ENCODE assay signal across 8 cellular contexts in the genomic region with DNA sequence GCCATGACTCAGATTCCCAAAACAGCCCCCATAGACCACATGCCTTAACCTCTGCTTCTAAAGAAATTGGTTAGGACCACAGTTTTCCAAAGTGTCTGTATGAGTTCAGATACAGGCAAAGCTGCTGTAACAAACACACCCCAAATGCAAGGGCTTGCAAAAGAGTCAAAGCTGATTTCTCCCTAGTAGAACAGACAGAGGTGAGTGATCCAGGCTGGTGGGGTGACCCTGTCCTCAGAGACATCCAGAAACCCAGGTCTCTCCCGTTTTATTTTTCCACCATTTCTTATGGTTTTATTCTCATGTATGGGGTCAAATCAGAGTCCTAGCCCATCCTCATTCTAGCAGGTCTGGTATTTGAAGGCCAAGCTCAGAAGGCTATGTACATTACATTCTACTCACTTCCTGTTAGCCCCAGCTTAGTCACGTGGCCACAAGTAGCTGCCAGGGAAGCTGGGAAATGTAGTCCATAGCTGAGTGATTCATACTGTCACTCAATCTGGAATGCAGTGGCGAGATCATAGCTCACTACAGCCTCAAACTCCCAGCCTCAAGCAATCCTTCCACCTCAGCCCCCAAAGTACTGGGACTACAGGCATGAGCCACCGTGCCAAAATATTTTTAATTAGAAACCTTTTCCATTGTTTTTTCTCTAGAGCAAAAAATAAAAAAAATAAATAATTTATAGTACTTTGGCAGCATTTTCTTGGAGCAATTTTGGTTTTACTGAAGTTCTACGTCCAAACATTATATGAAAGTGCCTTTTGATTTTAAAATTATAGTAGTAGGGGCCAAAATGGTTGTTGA.
A peak's percentile ranks its signal among the peaks of the same experiment; 100 is the strongest.
DNase-seq lines count a peak whose midpoint lies in the region; ATAC-seq and TF ChIP-seq lines count a peak whose summit lies in the region.

No MANE protein-coding gene starts in this region.

- DNase-seq in Caki2 (ENCODE audit: low read depth): peak; percentile 62
- DNase-seq in SIG-M5 (lab: John Stamatoyannopoulos, UW): peak; percentile 21
- DNase-seq in foreskin fibroblast: peak; percentile 73 to 86
- no peak for DNase-seq in middle frontal gyrus (ENCODE audit: extremely low spot score, low spot score)
- no peak for DNase-seq in ureter (ENCODE audit: low spot score)

- no peak overlapping the region for H3K27ac ChIP-seq in HEK293 (ENCODE audit: extremely low read depth, low read depth, low read length)

- H3K4me3 ChIP-seq in HEK293 (ENCODE audit: low read depth, low read length) (no peak overlapping the region), foreskin fibroblast (ENCODE audit: low read depth in 1 of 2, low read length in 2 of 2) (no peak overlapping the region)

- no peaks in the 10 kb centered on the region for H3K9me3 ChIP-seq in HEK293 (ENCODE audit: control insufficient read depth, insufficient read depth, low read depth, low read length)

- CTCF ChIA-PET in HEK293 (lab: Yijun Ruan, JAX): interaction anchor here (1.0 kb wide), 1 partner anchor 17 kb away, joined by 4 read pairs; no protein-coding TSS in a partner anchor

- in situ Hi-C loops in Caki2 (cut with HindIII; ENCODE audit: low pct_unique_long_range_greater_than_20kb, low sequenced_read_pairs): no loop called here

- H3K36me3 ChIP-seq in HEK293 (ENCODE audit: control insufficient read depth in 2 of 2, insufficient read depth in 1 of 2, low read length in 2 of 2): peaks cover 0 to 4% of the 10 kb centered on the region in 2 experiments; a peak in 1 of 3 replicates

- ATAC-seq in HG02588 (IDR thresholded peaks at IDR 0.05; ENCODE audit: unreplicated experiment) (no peak), GM19328 (IDR thresholded peaks at IDR 0.05; ENCODE audit: unreplicated experiment) (no peak)

- no peak for TF ChIP-seq CTCF in HEK293 (tag by site-specific recombination; IDR thresholded peaks at IDR 0.05)
- no peak for TF ChIP-seq CTCF in foreskin fibroblast (IDR thresholded peaks at IDR 0.05; ENCODE audit: low read depth, low read length)

- POLR2A ChIA-PET in HEK293 (lab: Yijun Ruan, JAX): interaction anchor here (0.6 kb wide), 2 partner anchors 19 to 175 kb away, joined by 5 to 7 read pairs; no protein-coding TSS in a partner anchor

- H3K4me1 ChIP-seq in HEK293 (ENCODE audit: control insufficient read depth, insufficient read depth, low read length): no peaks in the 10 kb centered on the region

TF ChIP-seq in HEK293, 187 proteins besides CTCF, POLR2A, EP300 and RAD21 (continues in another document):
- TF ChIP-seq, protein P1, sequence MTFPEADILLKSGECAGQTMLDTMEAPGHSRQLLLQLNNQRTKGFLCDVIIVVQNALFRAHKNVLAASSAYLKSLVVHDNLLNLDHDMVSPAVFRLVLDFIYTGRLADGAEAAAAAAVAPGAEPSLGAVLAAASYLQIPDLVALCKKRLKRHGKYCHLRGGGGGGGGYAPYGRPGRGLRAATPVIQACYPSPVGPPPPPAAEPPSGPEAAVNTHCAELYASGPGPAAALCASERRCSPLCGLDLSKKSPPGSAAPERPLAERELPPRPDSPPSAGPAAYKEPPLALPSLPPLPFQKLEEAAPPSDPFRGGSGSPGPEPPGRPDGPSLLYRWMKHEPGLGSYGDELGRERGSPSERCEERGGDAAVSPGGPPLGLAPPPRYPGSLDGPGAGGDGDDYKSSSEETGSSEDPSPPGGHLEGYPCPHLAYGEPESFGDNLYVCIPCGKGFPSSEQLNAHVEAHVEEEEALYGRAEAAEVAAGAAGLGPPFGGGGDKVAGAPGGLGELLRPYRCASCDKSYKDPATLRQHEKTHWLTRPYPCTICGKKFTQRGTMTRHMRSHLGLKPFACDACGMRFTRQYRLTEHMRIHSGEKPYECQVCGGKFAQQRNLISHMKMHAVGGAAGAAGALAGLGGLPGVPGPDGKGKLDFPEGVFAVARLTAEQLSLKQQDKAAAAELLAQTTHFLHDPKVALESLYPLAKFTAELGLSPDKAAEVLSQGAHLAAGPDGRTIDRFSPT (tag by site-specific recombination; IDR thresholded peaks at IDR 0.05): no peak
- TF ChIP-seq SETDB1 (IDR thresholded peaks at IDR 0.05; ENCODE audit: insufficient read length, low read length): no peak
- TF ChIP-seq, protein P2, sequence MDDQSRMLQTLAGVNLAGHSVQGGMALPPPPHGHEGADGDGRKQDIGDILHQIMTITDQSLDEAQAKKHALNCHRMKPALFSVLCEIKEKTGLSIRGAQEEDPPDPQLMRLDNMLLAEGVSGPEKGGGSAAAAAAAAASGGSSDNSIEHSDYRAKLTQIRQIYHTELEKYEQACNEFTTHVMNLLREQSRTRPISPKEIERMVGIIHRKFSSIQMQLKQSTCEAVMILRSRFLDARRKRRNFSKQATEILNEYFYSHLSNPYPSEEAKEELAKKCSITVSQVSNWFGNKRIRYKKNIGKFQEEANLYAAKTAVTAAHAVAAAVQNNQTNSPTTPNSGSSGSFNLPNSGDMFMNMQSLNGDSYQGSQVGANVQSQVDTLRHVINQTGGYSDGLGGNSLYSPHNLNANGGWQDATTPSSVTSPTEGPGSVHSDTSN (CRISPR knock-in tag; IDR thresholded peaks at IDR 0.05): no peak
- TF ChIP-seq ZNF76 (tag by site-specific recombination; IDR thresholded peaks at IDR 0.05; ENCODE audit: borderline replicate concordance, low read depth): peak; percentile 61; the same call in 1 of the 2 replicates
- TF ChIP-seq SCRT2 (tag by site-specific recombination; IDR thresholded peaks at IDR 0.05): peak; percentile 38; the same call in 1 of the 2 replicates
- no peak for TF ChIP-seq ZNF214 (tag by site-specific recombination; IDR thresholded peaks at IDR 0.05; ENCODE audit: borderline replicate concordance)
- TF ChIP-seq, protein P3, sequence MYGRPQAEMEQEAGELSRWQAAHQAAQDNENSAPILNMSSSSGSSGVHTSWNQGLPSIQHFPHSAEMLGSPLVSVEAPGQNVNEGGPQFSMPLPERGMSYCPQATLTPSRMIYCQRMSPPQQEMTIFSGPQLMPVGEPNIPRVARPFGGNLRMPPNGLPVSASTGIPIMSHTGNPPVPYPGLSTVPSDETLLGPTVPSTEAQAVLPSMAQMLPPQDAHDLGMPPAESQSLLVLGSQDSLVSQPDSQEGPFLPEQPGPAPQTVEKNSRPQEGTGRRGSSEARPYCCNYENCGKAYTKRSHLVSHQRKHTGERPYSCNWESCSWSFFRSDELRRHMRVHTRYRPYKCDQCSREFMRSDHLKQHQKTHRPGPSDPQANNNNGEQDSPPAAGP (tag by site-specific recombination; IDR thresholded peaks at IDR 0.05): no peak
- TF ChIP-seq, protein P4, sequence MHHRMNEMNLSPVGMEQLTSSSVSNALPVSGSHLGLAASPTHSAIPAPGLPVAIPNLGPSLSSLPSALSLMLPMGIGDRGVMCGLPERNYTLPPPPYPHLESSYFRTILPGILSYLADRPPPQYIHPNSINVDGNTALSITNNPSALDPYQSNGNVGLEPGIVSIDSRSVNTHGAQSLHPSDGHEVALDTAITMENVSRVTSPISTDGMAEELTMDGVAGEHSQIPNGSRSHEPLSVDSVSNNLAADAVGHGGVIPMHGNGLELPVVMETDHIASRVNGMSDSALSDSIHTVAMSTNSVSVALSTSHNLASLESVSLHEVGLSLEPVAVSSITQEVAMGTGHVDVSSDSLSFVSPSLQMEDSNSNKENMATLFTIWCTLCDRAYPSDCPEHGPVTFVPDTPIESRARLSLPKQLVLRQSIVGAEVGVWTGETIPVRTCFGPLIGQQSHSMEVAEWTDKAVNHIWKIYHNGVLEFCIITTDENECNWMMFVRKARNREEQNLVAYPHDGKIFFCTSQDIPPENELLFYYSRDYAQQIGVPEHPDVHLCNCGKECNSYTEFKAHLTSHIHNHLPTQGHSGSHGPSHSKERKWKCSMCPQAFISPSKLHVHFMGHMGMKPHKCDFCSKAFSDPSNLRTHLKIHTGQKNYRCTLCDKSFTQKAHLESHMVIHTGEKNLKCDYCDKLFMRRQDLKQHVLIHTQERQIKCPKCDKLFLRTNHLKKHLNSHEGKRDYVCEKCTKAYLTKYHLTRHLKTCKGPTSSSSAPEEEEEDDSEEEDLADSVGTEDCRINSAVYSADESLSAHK (tag by site-specific recombination; IDR thresholded peaks at IDR 0.05): no peak
- TF ChIP-seq ZBTB1 (tag by site-specific recombination; IDR thresholded peaks at IDR 0.05): no peak
- TF ChIP-seq SP2 (tag by site-specific recombination; IDR thresholded peaks at IDR 0.05): no peak
- TF ChIP-seq, protein P5, sequence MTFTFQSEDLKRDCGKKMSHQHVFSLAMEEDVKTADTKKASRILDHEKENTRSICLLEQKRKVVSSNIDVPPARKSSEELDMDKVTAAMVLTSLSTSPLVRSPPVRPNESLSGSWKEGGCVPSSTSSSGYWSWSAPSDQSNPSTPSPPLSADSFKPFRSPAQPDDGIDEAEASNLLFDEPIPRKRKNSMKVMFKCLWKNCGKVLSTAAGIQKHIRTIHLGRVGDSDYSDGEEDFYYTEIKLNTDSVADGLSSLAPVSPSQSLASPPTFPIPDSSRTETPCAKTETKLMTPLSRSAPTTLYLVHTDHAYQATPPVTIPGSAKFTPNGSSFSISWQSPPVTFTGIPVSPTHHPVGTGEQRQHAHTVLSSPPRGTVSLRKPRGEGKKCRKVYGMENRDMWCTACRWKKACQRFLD (tag by site-specific recombination; IDR thresholded peaks at IDR 0.05): no peak
- TF ChIP-seq, protein P6, sequence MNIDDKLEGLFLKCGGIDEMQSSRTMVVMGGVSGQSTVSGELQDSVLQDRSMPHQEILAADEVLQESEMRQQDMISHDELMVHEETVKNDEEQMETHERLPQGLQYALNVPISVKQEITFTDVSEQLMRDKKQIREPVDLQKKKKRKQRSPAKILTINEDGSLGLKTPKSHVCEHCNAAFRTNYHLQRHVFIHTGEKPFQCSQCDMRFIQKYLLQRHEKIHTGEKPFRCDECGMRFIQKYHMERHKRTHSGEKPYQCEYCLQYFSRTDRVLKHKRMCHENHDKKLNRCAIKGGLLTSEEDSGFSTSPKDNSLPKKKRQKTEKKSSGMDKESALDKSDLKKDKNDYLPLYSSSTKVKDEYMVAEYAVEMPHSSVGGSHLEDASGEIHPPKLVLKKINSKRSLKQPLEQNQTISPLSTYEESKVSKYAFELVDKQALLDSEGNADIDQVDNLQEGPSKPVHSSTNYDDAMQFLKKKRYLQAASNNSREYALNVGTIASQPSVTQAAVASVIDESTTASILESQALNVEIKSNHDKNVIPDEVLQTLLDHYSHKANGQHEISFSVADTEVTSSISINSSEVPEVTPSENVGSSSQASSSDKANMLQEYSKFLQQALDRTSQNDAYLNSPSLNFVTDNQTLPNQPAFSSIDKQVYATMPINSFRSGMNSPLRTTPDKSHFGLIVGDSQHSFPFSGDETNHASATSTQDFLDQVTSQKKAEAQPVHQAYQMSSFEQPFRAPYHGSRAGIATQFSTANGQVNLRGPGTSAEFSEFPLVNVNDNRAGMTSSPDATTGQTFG (tag by site-specific recombination; IDR thresholded peaks at IDR 0.05; ENCODE audit: borderline replicate concordance): no peak
- TF ChIP-seq ZNF549 (tag by site-specific recombination; IDR thresholded peaks at IDR 0.05): no peak
- no peak for TF ChIP-seq ZNF114 (tag by site-specific recombination; IDR thresholded peaks at IDR 0.05)
- TF ChIP-seq ZNF473 (tag by site-specific recombination; IDR thresholded peaks at IDR 0.05): no peak
- no peak for TF ChIP-seq SCRT1 (tag by site-specific recombination; IDR thresholded peaks at IDR 0.05; ENCODE audit: borderline replicate concordance)

Comparison
In these comparisons a context has a peak if more than half of its experiments do, and no peak if none do; other contexts are left out.
1. DNase-seq: peak in Caki2 (single experiment), SIG-M5 (single experiment) and foreskin fibroblast (2 of 2); none in middle frontal gyrus (single experiment) and ureter (single experiment).